8 cellular contexts compared by ENCODE assay signal in the genomic region with DNA sequence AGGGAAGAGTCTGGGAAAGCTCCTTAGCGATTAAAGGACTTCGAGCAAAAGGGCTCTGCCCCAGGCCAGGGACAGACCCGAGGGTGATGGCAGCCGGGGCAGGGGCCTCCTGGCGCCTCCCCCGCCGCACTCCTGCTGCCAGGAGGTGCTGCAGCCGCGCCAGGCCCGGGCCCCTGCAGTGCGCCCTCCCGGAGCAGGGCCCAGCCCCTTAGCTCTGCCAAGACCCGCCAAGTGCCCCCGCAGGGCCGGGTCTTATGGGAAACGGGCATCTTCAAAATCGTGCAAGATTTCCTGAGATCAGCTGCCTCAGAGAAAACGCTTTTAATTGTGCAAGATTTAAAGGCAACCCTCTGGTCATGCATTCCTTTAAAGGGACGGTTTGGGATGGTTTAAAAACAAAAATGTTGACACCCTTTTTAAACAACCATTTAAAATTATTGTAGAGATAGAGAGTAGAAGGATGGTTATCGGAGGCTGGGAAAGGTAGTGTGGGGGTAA. TPM values are rescaled to one million over a fixed set of nuclear protein-coding genes. Genes with fewer than 3 reads are reported as not detected.
A peak's percentile ranks its signal among the peaks of the same experiment; 100 is the strongest.
DNase-seq lines count a peak whose midpoint lies in the region; ATAC-seq and TF ChIP-seq lines count a peak whose summit lies in the region.

No MANE protein-coding gene starts in this region.

- H3K9ac ChIP-seq in MM.1S (ENCODE audit: low read length), result peak overlapping the region; percentile 80

- H3K79me2 ChIP-seq in MM.1S (ENCODE audit: low read length), result no peaks in the 10 kb centered on the region

- no peaks in the 10 kb centered on the region for H3K9me2 ChIP-seq in MM.1S (replicated peaks; ENCODE audit: insufficient read depth, low read length)

- TF ChIP-seq CTCF in MM.1S (IDR thresholded peaks at IDR 0.05; ENCODE audit: low read length) (no peak), choroid plexus epithelial cell (conservative IDR thresholded peaks at IDR 0.05; ENCODE audit: low read depth, low read length) (no peak), upper lobe of left lung (IDR thresholded peaks at IDR 0.05) (no peak)

- TF ChIP-seq EP300 in upper lobe of left lung (IDR thresholded peaks at IDR 0.05), result no peak

- H3F3A ChIP-seq in MM.1S (ENCODE audit: insufficient read depth, low read length), result peaks cover 11% of the 10 kb centered on the region; the same call in 1 of the 2 replicates

- 8 to 14% methylated on average over 10 to 20 of the region's 20 CpGs for WGBS in upper lobe of left lung, 2 donors

- DNase-seq in H7, result no peak
- DNase-seq in MM.1S, result no peak
- peak; percentile 35 for DNase-seq in choroid plexus epithelial cell (ENCODE audit: low read depth)
- peak; percentile 54 for DNase-seq in medulla oblongata (ENCODE audit: extremely low spot score)
- DNase-seq in upper lobe of left lung, result no peak
- no peak for DNase-seq in DMS53 (lab: John Stamatoyannopoulos, UW)
- DNase-seq in NCI-H510A treated with DMSO at 0.1 percent for 48 hours (lab: John Stamatoyannopoulos, UW), result no peak

- H4K20me1 ChIP-seq in MM.1S (ENCODE audit: insufficient read depth, low read length), result no peaks in the 10 kb centered on the region

- H3K27me3 ChIP-seq in H7 (ENCODE audit: control insufficient read depth, insufficient read depth, low read length) (no peaks in the 10 kb centered on the region), MM.1S (replicated peaks; ENCODE audit: insufficient read depth, low read length) (no peaks in the 10 kb centered on the region), upper lobe of left lung (no peaks in the 10 kb centered on the region)

- 0 out of 2 replicates have a peak, but pooled peaks cover 6% of the 10 kb centered on the region for H3K4me1 ChIP-seq in MM.1S (ENCODE audit: low read length)
- H3K4me1 ChIP-seq in upper lobe of left lung, result peaks cover 6 to 18% (median 10%) of the 10 kb centered on the region in 4 donors

- H3K4me2 ChIP-seq in MM.1S (ENCODE audit: low read depth, low read length), result peak overlapping the region; percentile 98

- no peak for TF ChIP-seq POLR2A in upper lobe of left lung (IDR thresholded peaks at IDR 0.05)

- H3K36me3 ChIP-seq in H7 (replicated peaks; ENCODE audit: control insufficient read depth, insufficient read depth, low read length) (no peaks in the 10 kb centered on the region), MM.1S (replicated peaks; ENCODE audit: insufficient read depth, low read length) (no peaks in the 10 kb centered on the region), upper lobe of left lung (peaks cover 0 to 1% (median 0%) of the 10 kb centered on the region in 4 donors)

- peak overlapping the region; percentile 100 for H2AFZ ChIP-seq in MM.1S (ENCODE audit: low read length)

- H3K27ac ChIP-seq in MM.1S (ENCODE audit: low read length), result no peak overlapping the region
- peak overlapping the region; percentile 85 to 94 (median 90) for H3K27ac ChIP-seq in upper lobe of left lung

- peak overlapping the region; percentile 62 for H3K4me3 ChIP-seq in H7 (ENCODE audit: insufficient read depth, low read depth, low read length)
- peak overlapping the region; percentile 92 for H3K4me3 ChIP-seq in MM.1S (ENCODE audit: low read length)
- H3K4me3 ChIP-seq in choroid plexus epithelial cell (ENCODE audit: low read depth, low read length), result peak overlapping the region; percentile 74
- peak overlapping the region; percentile 42 to 92 (median 69) for H3K4me3 ChIP-seq in upper lobe of left lung

- ATAC-seq in GM18502 (IDR thresholded peaks at IDR 0.05; ENCODE audit: poor library complexity, unreplicated experiment) (peak; percentile 47), upper lobe of left lung (ENCODE audit: low FRiP score in 2 of 2) (peak in 1 of 2 donors; percentile 79)

- no peaks in the 10 kb centered on the region for H3K9me3 ChIP-seq in MM.1S (replicated peaks; ENCODE audit: insufficient read depth, low read length)
- no peaks in the 10 kb centered on the region for H3K9me3 ChIP-seq in upper lobe of left lung

RNA-seq across cellular contexts. Expression of a gene that starts 52.4 kb away (rescaled TPM):
- 38.5 and 47.9 TPM in 2 replicates for total RNA-seq in H7 (2014; rRNA removed; shearing (Covaris generic))
- total RNA-seq in upper lobe of left lung, result 10 to 100 TPM in 4 of 6 donors, 1 to 10 TPM in 2; 6.0 to 28.5 (median 12.7) TPM

Comparison
In these comparisons a context has a peak if more than half of its experiments do, and no peak if none do; other contexts are left out.
1. DNase-seq: peak in choroid plexus epithelial cell (single experiment) and medulla oblongata (single experiment); none in H7 (single experiment), MM.1S (single experiment), upper lobe of left lung (0 of 2), DMS53 (single experiment) and NCI-H510A treated with DMSO at 0.1 percent for 48 hours (single experiment).
2. Peak in every context shown above with its lines, with median percentiles within 50 percentile points of each other: H3K4me3 ChIP-seq.